Comparison of ENCODE assay signal across 12 cellular contexts in genomic region chr2:237091779-237092436, GRCh38. TPM values are rescaled to one million over a fixed set of nuclear protein-coding genes. Genes with fewer than 3 reads are reported as not detected.
DNase-seq lines count a peak whose midpoint lies in the region; ATAC-seq and TF ChIP-seq lines count a peak whose summit lies in the region.
"Had no signal": no experiment of that assay in that cellular context is flagged by ENCODE, and none has a peak within 500 bp of the region (broad histone marks: within the 10 kb centered on the region; RNA-seq: fewer than 3 reads in every experiment).

No MANE protein-coding gene starts in this region.

- no peak for TF ChIP-seq CTCF in Panc1 (IDR thresholded peaks at IDR 0.05)
- TF ChIP-seq CTCF in epithelial cell of proximal tubule (conservative IDR thresholded peaks at IDR 0.05; ENCODE audit: low read depth, low read length) = no peak
- TF ChIP-seq CTCF in thoracic aorta (IDR thresholded peaks at IDR 0.05) = no peak

- ATAC-seq in Panc1 (0 out of 2 replicates have a peak, but pooled peaks have one; percentile 27), thoracic aorta (ENCODE audit: insufficient number of reproducible peaks, low FRiP score, low read depth) (peak; percentile 44), GM18868 (IDR thresholded peaks at IDR 0.05; ENCODE audit: unreplicated experiment) (no peak)
- ATAC-seq: activated CD4-positive, CD25-positive, alpha-beta regulatory T cell treated with anti-CD3 and anti-CD28 coated beads, Interleukin-2, amount 50 U/mL, for 24 hours had no signal

- no peak overlapping the region for H2AK5ac ChIP-seq in mesenchymal stem cell (ENCODE audit: low read length, severe bottlenecking)

- in situ Hi-C loops in Panc1 (cut with HindIII; ENCODE audit: low pct_unique_long_range_greater_than_20kb, low sequenced_read_pairs) (no loop called here), G401 (cut with HindIII; ENCODE audit: low sequenced_read_pairs) (no loop called here)

- peak overlapping the region in 1 of 2 experiments; percentile 88 for H3K14ac ChIP-seq in mesenchymal stem cell (ENCODE audit: low read length in 2 of 2)

- H3K27me3 ChIP-seq in Panc1 (ENCODE audit: control insufficient read depth, insufficient read depth, low read length) (no peaks in the 10 kb centered on the region), mesenchymal stem cell (ENCODE audit: control insufficient read depth in 1 of 2, insufficient read depth in 1 of 2, low read length in 2 of 2) (no peaks in the 10 kb centered on the region), thoracic aorta (replicated peaks; ENCODE audit: insufficient read depth) (no peaks in the 10 kb centered on the region)
- H3K27me3 ChIP-seq: cardiac muscle cell had no signal

- H4K8ac ChIP-seq in mesenchymal stem cell (ENCODE audit: low read length) = peak overlapping the region; percentile 5

- 0 out of 2 replicates have a peak overlapping the region, but pooled peaks have one; percentile 40 for H3K27ac ChIP-seq in Panc1 (ENCODE audit: low read length)
- no peak overlapping the region for H3K27ac ChIP-seq in mesenchymal stem cell (ENCODE audit: low read length, poor library complexity, severe bottlenecking)
- H3K27ac ChIP-seq in thoracic aorta = no peak overlapping the region
- H3K27ac ChIP-seq: cardiac muscle cell had no signal

- no peak for DNase-seq in Panc1 (ENCODE audit: low read depth, low spot score)
- DNase-seq in epithelial cell of proximal tubule (ENCODE audit: low read depth) = peak; percentile 23
- peak; percentile 86 for DNase-seq in mesenchymal stem cell
- DNase-seq in thoracic aorta (ENCODE audit: low spot score) = no peak
- DNase-seq in stimulated activated naive CD4-positive, alpha-beta T cell (lab: John Stamatoyannopoulos, UW) = no peak
- no peak for DNase-seq in G401 (ENCODE audit: low spot score)
- DNase-seq in GOT3 (lab: John Stamatoyannopoulos, UW) = no peak
- DNase-seq: NCI-H187; stimulated activated CD4-positive, alpha-beta T cell treated with anti-CD3 and anti-CD28 coated beads, Interleukin-4, amount 100 ng/mL, for 24 hours had no signal

- intact Hi-C loops in Panc1 (cut with micrococcal nuclease; ENCODE audit: unreplicated experiment) = loop anchor here (2.0 kb wide), 1 partner anchor 481 kb away; no protein-coding TSS in a partner anchor

- peak overlapping the region; percentile 75 to 85 for H2BK12ac ChIP-seq in mesenchymal stem cell (ENCODE audit: low read length in 2 of 2)

- H3K36me3 ChIP-seq in Panc1 (ENCODE audit: control insufficient read depth, insufficient read depth, low read length) = peaks cover 32% of the 10 kb centered on the region
- H3K36me3 ChIP-seq in mesenchymal stem cell (ENCODE audit: control insufficient read depth in 1 of 2, insufficient read depth in 2 of 2, low read depth in 1 of 2, low read length in 2 of 2) = peaks cover 19 to 75% of the 10 kb centered on the region in 2 experiments
- H3K36me3 ChIP-seq in thoracic aorta = peaks cover 28% of the 10 kb centered on the region

- peak overlapping the region; percentile 36 for H4K91ac ChIP-seq in mesenchymal stem cell (ENCODE audit: low read length)

- CTCF ChIA-PET in Panc1 (lab: Charles Lee) = no interaction called here

- POLR2A ChIA-PET in Panc1 (lab: Charles Lee) = no interaction called here

- H3K9me3 ChIP-seq in Panc1 (ENCODE audit: control insufficient read depth, insufficient read depth, low read depth, low read length) (no peaks in the 10 kb centered on the region), mesenchymal stem cell (ENCODE audit: control insufficient read depth, low read length) (no peaks in the 10 kb centered on the region), thoracic aorta (no peaks in the 10 kb centered on the region)

- no peak overlapping the region for H2BK120ac ChIP-seq in mesenchymal stem cell (ENCODE audit: low read depth, low read length)

- H3K4ac ChIP-seq in mesenchymal stem cell (ENCODE audit: low read depth in 1 of 2, low read length in 2 of 2) = no peak overlapping the region

- BruUV-seq in Panc1 (replicated peaks; lab: Mats Ljungman, UMichigan) = no TSS peak

- no peak overlapping the region for H2BK5ac ChIP-seq in mesenchymal stem cell (ENCODE audit: low read depth, low read length, poor library complexity, severe bottlenecking)

- H3K23ac ChIP-seq in mesenchymal stem cell (ENCODE audit: low read length in 2 of 2) = no peak overlapping the region

- H3K18ac ChIP-seq in mesenchymal stem cell (ENCODE audit: low read depth in 1 of 2, low read length in 2 of 2) = peak overlapping the region in 1 of 2 experiments; percentile 80

- no peak overlapping the region for H2AFZ ChIP-seq in mesenchymal stem cell (ENCODE audit: low read depth, low read length)

- H3K9ac ChIP-seq in mesenchymal stem cell (ENCODE audit: low read length) = peak overlapping the region; percentile 96

- WGBS in mesenchymal stem cell = 85% methylated on average over 7 of the region's 7 CpGs

- H3K79me1 ChIP-seq in mesenchymal stem cell (replicated peaks; ENCODE audit: low read length, poor library complexity, severe bottlenecking) = peaks cover 25% of the 10 kb centered on the region

- H3K4me2 ChIP-seq in mesenchymal stem cell (ENCODE audit: low read length, poor library complexity, severe bottlenecking) = no peak overlapping the region

- H3K4me3 ChIP-seq in Panc1 (ENCODE audit: low read depth in 2 of 2, low read length in 2 of 2) (no peak overlapping the region), epithelial cell of proximal tubule (ENCODE audit: low read depth, low read length) (no peak overlapping the region), mesenchymal stem cell (ENCODE audit: insufficient read depth in 1 of 2, low read depth in 1 of 2, low read length in 2 of 2) (peak overlapping the region in 1 of 2 experiments; percentile 38), thoracic aorta (no peak overlapping the region)
- H3K4me3 ChIP-seq: cardiac muscle cell had no signal

- H2BK15ac ChIP-seq in mesenchymal stem cell (ENCODE audit: low read depth, poor library complexity, severe bottlenecking) = no peak overlapping the region

- H3K4me1 ChIP-seq in Panc1 (ENCODE audit: control insufficient read depth, insufficient read depth, low read length) (peaks cover 29% of the 10 kb centered on the region), mesenchymal stem cell (ENCODE audit: control insufficient read depth, insufficient read depth, low read depth, low read length) (peaks cover 4% of the 10 kb centered on the region), thoracic aorta (ENCODE audit: control insufficient read depth in 1 of 2, low read depth in 2 of 2) (peaks cover 10% of the 10 kb centered on the region in 2 donors)

RNA-seq across cellular contexts. Expression of gene COPS8, which starts 6.2 kb away (rescaled TPM):
- total RNA-seq in Panc1 (2021; ENCODE audit: unreplicated experiment) (57.9 TPM), epithelial cell of proximal tubule (110 and 111 TPM in 2 replicates), thoracic aorta (10 to 100 TPM; 62.8 to 83.7 TPM)
- 49.4 TPM for polyA plus RNA-seq in Panc1 (2012; ENCODE audit: insufficient read length)
- 45.9 TPM for polyA plus RNA-seq in mesenchymal stem cell (2013, experiment 1 of 2)
- 46.7 TPM for polyA plus RNA-seq in mesenchymal stem cell (2013, experiment 2 of 2)
- 151 and 175 TPM in 2 replicates for total RNA-seq in G401 (2014; rRNA removed; shearing (Covaris generic))

Comparison
In these comparisons a context has a peak if more than half of its experiments do, and no peak if none do; other contexts are left out.
1. DNase-seq: peak in epithelial cell of proximal tubule (single experiment) and mesenchymal stem cell (single experiment); none in Panc1 (single experiment), thoracic aorta (single experiment), stimulated activated naive CD4-positive, alpha-beta T cell (0 of 6), G401 (single experiment) and GOT3 (single experiment).